Comparison of ENCODE assay signal across 1 cellular context in the genomic region with DNA sequence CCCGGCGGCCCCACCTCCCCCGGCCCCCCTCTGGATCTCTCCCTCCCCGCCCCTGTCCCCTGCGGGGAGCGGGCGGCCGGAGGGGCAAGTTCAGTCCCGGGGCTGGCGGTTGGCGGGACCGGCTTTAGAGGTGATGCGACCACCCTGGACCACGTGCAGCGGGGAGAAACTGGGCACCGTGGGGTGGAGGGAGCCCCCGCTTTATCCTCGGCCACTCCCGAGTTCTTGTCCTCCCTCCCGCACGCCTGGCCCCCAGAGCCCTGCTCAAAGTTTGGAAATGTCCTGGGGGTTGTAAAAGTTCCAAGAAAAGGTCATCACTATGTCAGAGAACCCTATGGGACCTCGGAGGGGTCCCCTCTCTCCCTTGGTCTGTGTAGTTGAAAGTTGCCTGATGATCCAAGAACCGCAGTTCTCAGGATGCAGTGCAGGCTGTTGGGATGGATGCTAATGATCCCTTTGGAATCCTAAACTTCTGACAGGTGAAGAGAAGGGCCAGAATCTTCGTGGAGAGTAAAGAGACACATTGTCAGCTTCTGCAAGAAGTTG.
TF ChIP-seq lines count a peak whose summit lies in the region.

No MANE protein-coding gene starts in this region.

TF ChIP-seq in GM23338, 12 proteins besides CTCF, POLR2A, EP300 and RAD21 (continued from another document):
- TF ChIP-seq, protein P1, sequence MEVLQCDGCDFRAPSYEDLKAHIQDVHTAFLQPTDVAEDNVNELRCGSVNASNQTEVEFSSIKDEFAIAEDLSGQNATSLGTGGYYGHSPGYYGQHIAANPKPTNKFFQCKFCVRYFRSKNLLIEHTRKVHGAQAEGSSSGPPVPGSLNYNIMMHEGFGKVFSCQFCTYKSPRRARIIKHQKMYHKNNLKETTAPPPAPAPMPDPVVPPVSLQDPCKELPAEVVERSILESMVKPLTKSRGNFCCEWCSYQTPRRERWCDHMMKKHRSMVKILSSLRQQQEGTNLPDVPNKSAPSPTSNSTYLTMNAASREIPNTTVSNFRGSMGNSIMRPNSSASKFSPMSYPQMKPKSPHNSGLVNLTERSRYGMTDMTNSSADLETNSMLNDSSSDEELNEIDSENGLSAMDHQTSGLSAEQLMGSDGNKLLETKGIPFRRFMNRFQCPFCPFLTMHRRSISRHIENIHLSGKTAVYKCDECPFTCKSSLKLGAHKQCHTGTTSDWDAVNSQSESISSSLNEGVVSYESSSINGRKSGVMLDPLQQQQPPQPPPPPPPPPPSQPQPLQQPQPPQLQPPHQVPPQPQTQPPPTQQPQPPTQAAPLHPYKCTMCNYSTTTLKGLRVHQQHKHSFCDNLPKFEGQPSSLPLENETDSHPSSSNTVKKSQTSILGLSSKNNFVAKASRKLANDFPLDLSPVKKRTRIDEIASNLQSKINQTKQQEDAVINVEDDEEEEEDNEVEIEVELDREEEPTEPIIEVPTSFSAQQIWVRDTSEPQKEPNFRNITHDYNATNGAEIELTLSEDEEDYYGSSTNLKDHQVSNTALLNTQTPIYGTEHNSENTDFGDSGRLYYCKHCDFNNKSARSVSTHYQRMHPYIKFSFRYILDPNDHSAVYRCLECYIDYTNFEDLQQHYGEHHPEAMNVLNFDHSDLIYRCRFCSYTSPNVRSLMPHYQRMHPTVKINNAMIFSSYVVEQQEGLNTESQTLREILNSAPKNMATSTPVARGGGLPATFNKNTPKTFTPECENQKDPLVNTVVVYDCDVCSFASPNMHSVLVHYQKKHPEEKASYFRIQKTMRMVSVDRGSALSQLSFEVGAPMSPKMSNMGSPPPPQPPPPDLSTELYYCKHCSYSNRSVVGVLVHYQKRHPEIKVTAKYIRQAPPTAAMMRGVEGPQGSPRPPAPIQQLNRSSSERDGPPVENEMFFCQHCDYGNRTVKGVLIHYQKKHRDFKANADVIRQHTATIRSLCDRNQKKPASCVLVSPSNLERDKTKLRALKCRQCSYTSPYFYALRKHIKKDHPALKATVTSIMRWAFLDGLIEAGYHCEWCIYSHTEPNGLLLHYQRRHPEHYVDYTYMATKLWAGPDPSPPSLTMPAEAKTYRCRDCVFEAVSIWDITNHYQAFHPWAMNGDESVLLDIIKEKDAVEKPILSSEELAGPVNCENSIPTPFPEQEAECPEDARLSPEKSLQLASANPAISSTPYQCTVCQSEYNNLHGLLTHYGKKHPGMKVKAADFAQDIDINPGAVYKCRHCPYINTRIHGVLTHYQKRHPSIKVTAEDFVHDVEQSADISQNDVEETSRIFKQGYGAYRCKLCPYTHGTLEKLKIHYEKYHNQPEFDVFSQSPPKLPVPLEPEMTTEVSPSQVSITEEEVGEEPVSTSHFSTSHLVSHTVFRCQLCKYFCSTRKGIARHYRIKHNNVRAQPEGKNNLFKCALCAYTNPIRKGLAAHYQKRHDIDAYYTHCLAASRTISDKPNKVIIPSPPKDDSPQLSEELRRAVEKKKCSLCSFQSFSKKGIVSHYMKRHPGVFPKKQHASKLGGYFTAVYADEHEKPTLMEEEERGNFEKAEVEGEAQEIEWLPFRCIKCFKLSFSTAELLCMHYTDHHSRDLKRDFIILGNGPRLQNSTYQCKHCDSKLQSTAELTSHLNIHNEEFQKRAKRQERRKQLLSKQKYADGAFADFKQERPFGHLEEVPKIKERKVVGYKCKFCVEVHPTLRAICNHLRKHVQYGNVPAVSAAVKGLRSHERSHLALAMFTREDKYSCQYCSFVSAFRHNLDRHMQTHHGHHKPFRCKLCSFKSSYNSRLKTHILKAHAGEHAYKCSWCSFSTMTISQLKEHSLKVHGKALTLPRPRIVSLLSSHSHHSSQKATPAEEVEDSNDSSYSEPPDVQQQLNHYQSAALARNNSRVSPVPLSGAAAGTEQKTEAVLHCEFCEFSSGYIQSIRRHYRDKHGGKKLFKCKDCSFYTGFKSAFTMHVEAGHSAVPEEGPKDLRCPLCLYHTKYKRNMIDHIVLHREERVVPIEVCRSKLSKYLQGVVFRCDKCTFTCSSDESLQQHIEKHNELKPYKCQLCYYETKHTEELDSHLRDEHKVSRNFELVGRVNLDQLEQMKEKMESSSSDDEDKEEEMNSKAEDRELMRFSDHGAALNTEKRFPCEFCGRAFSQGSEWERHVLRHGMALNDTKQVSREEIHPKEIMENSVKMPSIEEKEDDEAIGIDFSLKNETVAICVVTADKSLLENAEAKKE (CRISPR knock-in tag; IDR thresholded peaks at IDR 0.05) = no peak
TF ChIP-seq in GM23338: peak in this region for 0.
